Comparison of ENCODE assay signal across 18 cellular contexts in the genomic region with DNA sequence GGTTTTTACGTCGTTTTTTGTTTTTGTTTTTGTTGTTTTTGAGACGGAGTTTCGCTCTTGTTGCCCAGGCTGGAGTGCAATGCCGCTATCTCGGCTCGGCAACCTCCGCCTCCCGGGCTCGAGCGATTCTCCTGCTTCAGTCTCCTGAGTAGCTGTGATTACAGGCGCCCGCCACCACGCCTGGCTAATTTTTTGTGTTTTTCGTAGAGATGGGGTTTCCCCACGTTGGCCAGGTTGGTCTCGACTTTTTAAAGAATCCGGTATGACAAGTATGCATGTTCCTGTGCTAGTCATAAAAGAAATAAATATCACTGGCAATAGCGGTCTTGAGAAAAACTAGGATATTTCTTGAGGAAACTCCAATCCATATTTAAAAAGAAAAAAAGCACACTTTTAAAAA.
"Had no signal": no experiment of that assay in that cellular context is flagged by ENCODE, and none has a peak within 500 bp of the region (broad histone marks: within the 10 kb centered on the region; RNA-seq: fewer than 3 reads in every experiment).

No MANE protein-coding gene starts in this region.

- H3K27ac ChIP-seq: ascending aorta, left lung, prostate gland, right atrium auricular region, upper lobe of left lung had no signal

- ATAC-seq: activated CD4-positive, CD25-positive, alpha-beta regulatory T cell treated with anti-CD3 and anti-CD28 coated beads, Interleukin-2, amount 50 U/mL, for 24 hours; activated T-cell treated with anti-CD3 and anti-CD28 coated beads, Interleukin-2, amount 50 U/mL, for 72 hours; left lung; stimulated activated naive CD8-positive, alpha-beta T cell treated with anti-CD3 and anti-CD28 coated beads, Interleukin-15, amount 100 ng/mL, for 72 hours had no signal

- H3K27me3 ChIP-seq: ascending aorta, left lung, right atrium auricular region, upper lobe of left lung had no signal

- DNase-seq: activated gamma-delta T cell; cerebellar nuclear complex; cortex of kidney; foreskin melanocyte; kidney; stimulated activated CD4-positive, alpha-beta T cell treated with anti-CD3 and anti-CD28 coated beads, Interleukin-12 subunit alpha, Interleukin-12 subunit beta, amount 100 ng/mL, for 4 hours; stimulated activated CD4-positive, alpha-beta T cell treated with anti-CD3 and anti-CD28 coated beads, Interleukin-2, amount 100 ng/mL, for 48 hours; T1000 had no signal

- H3K4me1 ChIP-seq: prostate gland had no signal

- H3K27ac Mint-ChIP-seq: activated T-cell treated with anti-CD3 and anti-CD28 coated beads, Interleukin-2, amount 50 U/mL, for 72 hours; stimulated activated naive CD8-positive, alpha-beta T cell treated with anti-CD3 and anti-CD28 coated beads, Interleukin-15, amount 100 ng/mL, for 72 hours had no signal

- H3K4me3 ChIP-seq: ascending aorta, left lung, prostate gland, right atrium auricular region, upper lobe of left lung had no signal

- H3K9me3 ChIP-seq: ascending aorta, left lung, prostate gland, right atrium auricular region, upper lobe of left lung had no signal

- H3K27me3 Mint-ChIP-seq: activated CD4-positive, alpha-beta T cell treated with anti-CD3 and anti-CD28 coated beads, Interleukin-2, amount 10 ng/mL, durations not matched to agents 7 days and 5 days; activated naive CD4-positive, alpha-beta T cell treated with anti-CD3 and anti-CD28 coated beads, Interleukin-2, amount 50 U/mL, for 24 hours; stimulated activated naive CD8-positive, alpha-beta T cell treated with anti-CD3 and anti-CD28 coated beads, Interleukin-15, amount 100 ng/mL, for 72 hours had no signal

- H3K9me3 Mint-ChIP-seq: activated CD4-positive, alpha-beta T cell treated with anti-CD3 and anti-CD28 coated beads, Interleukin-2, amount 10 ng/mL, durations not matched to agents 7 days and 5 days; activated naive CD4-positive, alpha-beta T cell treated with anti-CD3 and anti-CD28 coated beads, Interleukin-2, amount 50 U/mL, for 24 hours; activated T-cell treated with anti-CD3 and anti-CD28 coated beads, Interleukin-2, amount 50 U/mL, for 72 hours; stimulated activated naive CD8-positive, alpha-beta T cell treated with anti-CD3 and anti-CD28 coated beads, Interleukin-15, amount 100 ng/mL, for 72 hours had no signal

- H3K36me3 ChIP-seq: ascending aorta, left lung, prostate gland, right atrium auricular region, upper lobe of left lung had no signal
